Comparison of ENCODE assay signal across 18 cellular contexts in genomic region chr22:30025187-30025586, GRCh38. TPM values are rescaled to one million over a fixed set of nuclear protein-coding genes. Genes with fewer than 3 reads are reported as not detected.
"Had no signal": no experiment of that assay in that cellular context is flagged by ENCODE, and none has a peak within 500 bp of the region (broad histone marks: within the 10 kb centered on the region; RNA-seq: fewer than 3 reads in every experiment).

No MANE protein-coding gene starts in this region.

- H3K9me3 ChIP-seq: esophagus muscularis mucosa, sigmoid colon, spleen had no signal

- H3K27me3 Mint-ChIP-seq: activated naive CD8-positive, alpha-beta T cell treated with anti-CD3 and anti-CD28 coated beads, Interleukin-2, amount 50 U/mL, for 24 hours; activated T-helper 17 cell treated with anti-CD3 and anti-CD28 coated beads, Interleukin-2, amount 50 U/mL, for 72 hours had no signal

- H3K9me3 Mint-ChIP-seq: activated naive CD8-positive, alpha-beta T cell treated with anti-CD3 and anti-CD28 coated beads, Interleukin-2, amount 50 U/mL, for 24 hours; activated T-helper 17 cell treated with anti-CD3 and anti-CD28 coated beads, Interleukin-2, amount 50 U/mL, for 72 hours; endodermal cell; mesothelial cell of epicardium; neural crest cell; T-helper 2 cell treated with Interferon-gamma antibody and Interleukin-4, amounts not matched to agents 5 μg/mL and 100 μg/mL, for 36 hours had no signal

- DNase-seq: activated naive CD4-positive, alpha-beta T cell treated with Interleukin-2 at 50 U/mL for 16 hours; activated naive CD8-positive, alpha-beta T cell treated with anti-CD3 and anti-CD28 coated beads, Interleukin-2, amount 50 U/mL, for 24 hours; dorsolateral prefrontal cortex; endodermal cell; hippocampal formation; kidney; sigmoid colon; spleen; SW 1271 had no signal

- H3K4me3 ChIP-seq: dorsolateral prefrontal cortex, esophagus muscularis mucosa, sigmoid colon, spleen had no signal

- ATAC-seq: activated naive CD8-positive, alpha-beta T cell treated with anti-CD3 and anti-CD28 coated beads, Interleukin-2, amount 50 U/mL, for 24 hours; activated T-helper 17 cell treated with anti-CD3 and anti-CD28 coated beads, Interleukin-2, amount 50 U/mL, for 72 hours had no signal

- H3K4me1 Mint-ChIP-seq: endodermal cell, mesothelial cell of epicardium, neural crest cell had no signal

- H3K27ac Mint-ChIP-seq: activated naive CD8-positive, alpha-beta T cell treated with anti-CD3 and anti-CD28 coated beads, Interleukin-2, amount 50 U/mL, for 24 hours; activated T-helper 17 cell treated with anti-CD3 and anti-CD28 coated beads, Interleukin-2, amount 50 U/mL, for 72 hours; mesothelial cell of epicardium; T-helper 2 cell treated with Interferon-gamma antibody and Interleukin-4, amounts not matched to agents 5 μg/mL and 100 μg/mL, for 36 hours had no signal

- H3K4me1 ChIP-seq: sigmoid colon had no signal

- H3K27me3 ChIP-seq: dorsolateral prefrontal cortex, esophagus muscularis mucosa, sigmoid colon, spleen had no signal

- H3K27ac ChIP-seq: esophagus muscularis mucosa, sigmoid colon, spleen had no signal

- H3K4me3 Mint-ChIP-seq: activated naive CD8-positive, alpha-beta T cell treated with anti-CD3 and anti-CD28 coated beads, Interleukin-2, amount 50 U/mL, for 24 hours; activated T-helper 17 cell treated with anti-CD3 and anti-CD28 coated beads, Interleukin-2, amount 50 U/mL, for 72 hours; endodermal cell; mesothelial cell of epicardium; neural crest cell; T-helper 2 cell treated with Interferon-gamma antibody and Interleukin-4, amounts not matched to agents 5 μg/mL and 100 μg/mL, for 36 hours had no signal

RNA-seq across cellular contexts. Expression of gene HORMAD2, which starts 55.1 kb away (rescaled TPM):
- total RNA-seq: astrocyte, esophagus muscularis mucosa, fibroblast of villous mesenchyme, kidney, mesothelial cell of epicardium, neural crest cell, pulmonary artery endothelial cell, sigmoid colon, SK-MEL-5, spleen had no signal
- polyA plus RNA-seq: sigmoid colon, spleen had no signal
